In genomic region chr18:49749563-49749962, GRCh38 we compare ENCODE assay signal across 26 cellular contexts.
DNase-seq lines count a peak whose midpoint lies in the region; ATAC-seq, FAIRE-seq and TF ChIP-seq lines count a peak whose summit lies in the region.
"Had no signal": no experiment of that assay in that cellular context is flagged by ENCODE, and none has a peak within 500 bp of the region (broad histone marks: within the 10 kb centered on the region; RNA-seq: fewer than 3 reads in every experiment).

No MANE protein-coding gene starts in this region.

- no peaks in the 10 kb centered on the region for H3K9me3 Mint-ChIP-seq in CD4-positive, alpha-beta T cell
- no peaks in the 10 kb centered on the region for H3K9me3 Mint-ChIP-seq in central memory CD8-positive, alpha-beta T cell
- H3K9me3 Mint-ChIP-seq in activated naive CD8-positive, alpha-beta T cell treated with anti-CD3 and anti-CD28 coated beads for 36 hours = no peaks in the 10 kb centered on the region
- H3K9me3 Mint-ChIP-seq: CD8-positive, alpha-beta T cell had no signal

- intact Hi-C loops in CD4-positive, alpha-beta T cell (cut with DNase I, micrococcal nuclease) = no loop called here

- no peak for TF ChIP-seq POLR2A in GM12891 (IDR thresholded peaks at IDR 0.05; ENCODE audit: low read depth, low read length)

- H3K9me3 ChIP-seq in CD4-positive, alpha-beta T cell (ENCODE audit: control insufficient read depth, low read length) = no peaks in the 10 kb centered on the region
- no peaks in the 10 kb centered on the region for H3K9me3 ChIP-seq in keratinocyte (ENCODE audit: control insufficient read depth, low read depth, low read length)
- H3K9me3 ChIP-seq: BE2C, BLaER1 had no signal

- H3K4me1 ChIP-seq in keratinocyte (ENCODE audit: control insufficient read depth, extremely low read depth, insufficient read depth, low read length) = peaks cover 7% of the 10 kb centered on the region
- H3K4me1 ChIP-seq: BE2C, BLaER1 had no signal

- no peak for ATAC-seq in CD4-positive, alpha-beta T cell (ENCODE audit: poor library complexity)
- ATAC-seq in central memory CD8-positive, alpha-beta T cell (replicated peaks; ENCODE audit: extremely low read depth, poor library complexity, severe bottlenecking) = no peak
- ATAC-seq: CD8-positive, alpha-beta T cell; GM12878 had no signal

- H3K4me3 ChIP-seq in keratinocyte (ENCODE audit: control insufficient read depth in 2 of 3, extremely low read depth in 1 of 3, insufficient read depth in 2 of 3, low read depth in 1 of 3, low read length in 3 of 3) = no peak overlapping the region
- H3K4me3 ChIP-seq: BLaER1, GM12878 had no signal

- no peaks in the 10 kb centered on the region for H3K27me3 ChIP-seq in CD4-positive, alpha-beta T cell (ENCODE audit: control insufficient read depth, insufficient read depth, low read length)
- no peaks in the 10 kb centered on the region for H3K27me3 ChIP-seq in keratinocyte (ENCODE audit: control insufficient read depth, extremely low read depth, insufficient read depth, low read length)
- H3K27me3 ChIP-seq: BE2C, BLaER1 had no signal

- H4K20me1 ChIP-seq in keratinocyte (ENCODE audit: control insufficient read depth, extremely low read depth, insufficient read depth, low read length) = no peaks in the 10 kb centered on the region
- H4K20me1 ChIP-seq: BLaER1 had no signal

- no peak overlapping the region for H3K9ac ChIP-seq in keratinocyte (ENCODE audit: control insufficient read depth, extremely low read depth, insufficient read depth, low read length)
- H3K9ac ChIP-seq: BLaER1 had no signal

- no peak overlapping the region for H3K4me3 Mint-ChIP-seq in CD4-positive, alpha-beta T cell
- no peak overlapping the region for H3K4me3 Mint-ChIP-seq in central memory CD8-positive, alpha-beta T cell
- no peak overlapping the region for H3K4me3 Mint-ChIP-seq in activated naive CD8-positive, alpha-beta T cell treated with anti-CD3 and anti-CD28 coated beads for 36 hours
- H3K4me3 Mint-ChIP-seq: CD14-positive monocyte; CD4-positive, CD25-positive, alpha-beta regulatory T cell; CD8-positive, alpha-beta T cell had no signal

- H3K36me3 Mint-ChIP-seq in CD4-positive, alpha-beta T cell (ENCODE audit: low read depth) = no peaks in the 10 kb centered on the region
- H3K36me3 Mint-ChIP-seq in central memory CD8-positive, alpha-beta T cell (ENCODE audit: insufficient read depth) = no peaks in the 10 kb centered on the region
- no peaks in the 10 kb centered on the region for H3K36me3 Mint-ChIP-seq in activated naive CD8-positive, alpha-beta T cell treated with anti-CD3 and anti-CD28 coated beads for 36 hours
- H3K36me3 Mint-ChIP-seq: CD14-positive monocyte; CD4-positive, CD25-positive, alpha-beta regulatory T cell; CD8-positive, alpha-beta T cell had no signal

- no peaks in the 10 kb centered on the region for H3K27me3 Mint-ChIP-seq in CD4-positive, alpha-beta T cell
- no peaks in the 10 kb centered on the region for H3K27me3 Mint-ChIP-seq in central memory CD8-positive, alpha-beta T cell
- H3K27me3 Mint-ChIP-seq in activated naive CD8-positive, alpha-beta T cell treated with anti-CD3 and anti-CD28 coated beads for 36 hours = no peaks in the 10 kb centered on the region
- H3K27me3 Mint-ChIP-seq: CD4-positive, CD25-positive, alpha-beta regulatory T cell had no signal

- no peak for TF ChIP-seq CTCF in CD4-positive, alpha-beta T cell (IDR thresholded peaks at IDR 0.05)
- no peak for TF ChIP-seq CTCF in keratinocyte (optimal IDR thresholded peaks at IDR 0.05 in 1 of 3, IDR thresholded peaks at IDR 0.05 in 1 of 3, conservative IDR thresholded peaks at IDR 0.05 in 1 of 3; ENCODE audit: extremely low read depth in 1 of 3, insufficient read depth in 2 of 3, low read length in 3 of 3)

- peak overlapping the region; percentile 11 for H3K27ac Mint-ChIP-seq in CD4-positive, alpha-beta T cell
- H3K27ac Mint-ChIP-seq in central memory CD8-positive, alpha-beta T cell (ENCODE audit: low read depth) = peak overlapping the region; percentile 14
- no peak overlapping the region for H3K27ac Mint-ChIP-seq in activated naive CD8-positive, alpha-beta T cell treated with anti-CD3 and anti-CD28 coated beads for 36 hours
- H3K27ac Mint-ChIP-seq: CD14-positive monocyte; CD4-positive, CD25-positive, alpha-beta regulatory T cell; CD8-positive, alpha-beta T cell had no signal

- H3K27ac ChIP-seq in CD4-positive, alpha-beta T cell (ENCODE audit: low read depth, low read length) = no peak overlapping the region
- H3K27ac ChIP-seq in keratinocyte (ENCODE audit: control insufficient read depth, insufficient read depth, low read length) = no peak overlapping the region
- H3K27ac ChIP-seq: BLaER1 had no signal

- CTCF ChIA-PET in CD4-positive, alpha-beta T cell (lab: Charles Lee) = no interaction called here

- dilution Hi-C loops in keratinocyte (cut with MboI; ENCODE audit: extremely low pct_ligation_motif_present, low sequenced_read_pairs) = no loop called here

- no peak for DNase-seq in CD4-positive, alpha-beta T cell
- DNase-seq in GM12891 (ENCODE audit: insufficient read length, low spot score) (no peak), keratinocyte (ENCODE audit: low read depth, low spot score) (no peak), activated gamma-delta T cell treated with Interleukin-2 at 50 U/mL for 16 hours (no peak), frontal cortex (ENCODE audit: low spot score in 2 of 2) (no peak)
- no peak for DNase-seq in central memory CD8-positive, alpha-beta T cell (ENCODE audit: low spot score in 2 of 2)
- DNase-seq in activated naive CD8-positive, alpha-beta T cell treated with anti-CD3 and anti-CD28 coated beads for 36 hours = no peak
- DNase-seq in activated T-cell treated with anti-CD3 and anti-CD28 coated beads, Interleukin-2, amount 50 U/mL, for 48 hours = no peak
- DNase-seq: 8988T; ACHN; BE2C; C1 segment of cervical spinal cord; CD4-positive, CD25-positive, alpha-beta regulatory T cell; DMS 273 treated with DMSO at 0.1 percent for 48 hours; DMS153; DMS53; DMS79; DND-41; EL; GDM1 had no signal

- H3K79me2 ChIP-seq in keratinocyte (ENCODE audit: control insufficient read depth, insufficient read depth, low read length) = no peaks in the 10 kb centered on the region

- POLR2A ChIA-PET in CD4-positive, alpha-beta T cell (lab: Charles Lee) = no interaction called here

- peak; percentile 13 for FAIRE-seq in GM12891 (lab: Jason Lieb, UNC)
- no peak for FAIRE-seq in keratinocyte (lab: Jason Lieb, UNC)
- FAIRE-seq in frontal cortex (lab: Jason Lieb, UNC) = no peak
- FAIRE-seq: A204.1, GM12878, GM18507 had no signal

- no peak overlapping the region for H3K4me2 ChIP-seq in keratinocyte (ENCODE audit: control insufficient read depth, extremely low read depth, insufficient read depth, low read depth, low read length)
- H3K4me2 ChIP-seq: BLaER1 had no signal

- no peaks in the 10 kb centered on the region for H3K9me1 ChIP-seq in keratinocyte (ENCODE audit: control insufficient read depth, extremely low read depth, insufficient read depth, low read length)

- H2AFZ ChIP-seq in keratinocyte (ENCODE audit: control insufficient read depth, low read length) = peak overlapping the region; percentile 13

- peaks cover 39% of the 10 kb centered on the region for H3K4me1 Mint-ChIP-seq in CD4-positive, alpha-beta T cell (ENCODE audit: low read depth)
- peaks cover 29% of the 10 kb centered on the region for H3K4me1 Mint-ChIP-seq in central memory CD8-positive, alpha-beta T cell
- peaks cover 16% of the 10 kb centered on the region for H3K4me1 Mint-ChIP-seq in activated naive CD8-positive, alpha-beta T cell treated with anti-CD3 and anti-CD28 coated beads for 36 hours
- H3K4me1 Mint-ChIP-seq: CD14-positive monocyte had no signal

- H3K36me3 ChIP-seq in keratinocyte (ENCODE audit: control insufficient read depth in 2 of 2, extremely low read depth in 1 of 2, insufficient read depth in 2 of 2, low read length in 2 of 2) = no peaks in the 10 kb centered on the region
- H3K36me3 ChIP-seq: BE2C, BLaER1 had no signal

TF ChIP-seq in GM12891, 5 proteins besides CTCF, POLR2A, EP300 and RAD21:
- TF ChIP-seq POLR2AphosphoS5 (IDR thresholded peaks at IDR 0.05; ENCODE audit: low read depth, low read length) = no peak
- TF ChIP-seq SPI1 (IDR thresholded peaks at IDR 0.05; ENCODE audit: low read depth, low read length) = no peak
- no peak for TF ChIP-seq TAF1 (IDR thresholded peaks at IDR 0.05; ENCODE audit: low read depth, low read length)
- no peak for TF ChIP-seq PAX5 (IDR thresholded peaks at IDR 0.05; ENCODE audit: insufficient read depth, low read length, severe bottlenecking)
- no peak for TF ChIP-seq POU2F2 (IDR thresholded peaks at IDR 0.05; ENCODE audit: low read depth, low read length)
TF ChIP-seq in GM12891: peak in this region for 0.
